ENCODE assay signal across 1 cellular context in the genomic region with DNA sequence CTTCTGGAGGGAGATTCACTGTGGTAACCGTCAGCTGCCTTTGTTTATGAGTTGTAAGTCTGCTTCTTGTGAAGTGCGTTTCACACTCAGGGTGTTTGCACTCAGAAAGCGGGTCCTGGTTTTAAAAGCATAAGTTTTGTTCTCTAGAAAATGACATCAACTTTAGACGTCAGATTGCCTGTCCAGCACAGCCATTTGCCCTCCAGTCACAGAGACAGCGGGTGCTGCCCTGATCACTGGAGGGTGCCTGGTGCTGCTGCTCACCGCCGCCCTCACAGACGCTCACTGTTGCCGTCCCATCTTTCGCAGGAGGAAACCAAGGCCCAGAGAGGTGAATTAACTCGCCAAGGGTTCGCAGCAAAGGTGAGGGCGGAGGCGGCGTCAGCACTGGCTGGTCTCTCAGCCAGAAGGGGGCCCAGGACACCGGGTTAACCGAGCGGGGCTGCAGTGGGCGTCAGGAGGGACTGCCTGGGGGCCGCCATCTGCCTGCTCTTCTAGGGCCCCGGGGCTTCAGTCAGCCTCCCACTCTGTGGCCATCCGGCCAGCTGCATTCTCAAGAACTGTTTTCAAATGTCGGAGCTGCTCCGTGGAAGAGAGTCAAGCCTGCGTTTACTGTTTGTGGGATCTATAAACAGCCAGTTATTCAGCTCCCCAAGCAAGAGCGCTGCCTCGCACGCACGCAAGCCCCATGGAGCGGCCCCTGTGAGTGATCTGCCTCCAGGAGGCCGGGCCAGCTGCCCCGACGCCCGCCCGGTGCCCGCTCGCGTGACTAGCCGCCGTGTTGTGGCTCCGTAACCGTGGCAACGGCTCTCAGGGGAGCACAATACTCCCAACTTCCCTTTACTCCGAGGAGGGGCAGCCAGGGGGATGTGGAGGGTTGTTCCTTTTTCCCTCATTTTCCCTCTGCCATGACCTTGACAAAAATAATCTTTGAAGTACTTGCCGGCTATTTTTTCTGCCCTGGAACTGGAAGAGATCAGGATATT.
A peak's percentile ranks its signal among the peaks of the same experiment; 100 is the strongest.
TF ChIP-seq lines count a peak whose summit lies in the region.

No MANE protein-coding gene starts in this region.

TF ChIP-seq in GM12878, 131 proteins besides CTCF, POLR2A, EP300 and RAD21 (continues in another document):
- TF ChIP-seq, protein P1, sequence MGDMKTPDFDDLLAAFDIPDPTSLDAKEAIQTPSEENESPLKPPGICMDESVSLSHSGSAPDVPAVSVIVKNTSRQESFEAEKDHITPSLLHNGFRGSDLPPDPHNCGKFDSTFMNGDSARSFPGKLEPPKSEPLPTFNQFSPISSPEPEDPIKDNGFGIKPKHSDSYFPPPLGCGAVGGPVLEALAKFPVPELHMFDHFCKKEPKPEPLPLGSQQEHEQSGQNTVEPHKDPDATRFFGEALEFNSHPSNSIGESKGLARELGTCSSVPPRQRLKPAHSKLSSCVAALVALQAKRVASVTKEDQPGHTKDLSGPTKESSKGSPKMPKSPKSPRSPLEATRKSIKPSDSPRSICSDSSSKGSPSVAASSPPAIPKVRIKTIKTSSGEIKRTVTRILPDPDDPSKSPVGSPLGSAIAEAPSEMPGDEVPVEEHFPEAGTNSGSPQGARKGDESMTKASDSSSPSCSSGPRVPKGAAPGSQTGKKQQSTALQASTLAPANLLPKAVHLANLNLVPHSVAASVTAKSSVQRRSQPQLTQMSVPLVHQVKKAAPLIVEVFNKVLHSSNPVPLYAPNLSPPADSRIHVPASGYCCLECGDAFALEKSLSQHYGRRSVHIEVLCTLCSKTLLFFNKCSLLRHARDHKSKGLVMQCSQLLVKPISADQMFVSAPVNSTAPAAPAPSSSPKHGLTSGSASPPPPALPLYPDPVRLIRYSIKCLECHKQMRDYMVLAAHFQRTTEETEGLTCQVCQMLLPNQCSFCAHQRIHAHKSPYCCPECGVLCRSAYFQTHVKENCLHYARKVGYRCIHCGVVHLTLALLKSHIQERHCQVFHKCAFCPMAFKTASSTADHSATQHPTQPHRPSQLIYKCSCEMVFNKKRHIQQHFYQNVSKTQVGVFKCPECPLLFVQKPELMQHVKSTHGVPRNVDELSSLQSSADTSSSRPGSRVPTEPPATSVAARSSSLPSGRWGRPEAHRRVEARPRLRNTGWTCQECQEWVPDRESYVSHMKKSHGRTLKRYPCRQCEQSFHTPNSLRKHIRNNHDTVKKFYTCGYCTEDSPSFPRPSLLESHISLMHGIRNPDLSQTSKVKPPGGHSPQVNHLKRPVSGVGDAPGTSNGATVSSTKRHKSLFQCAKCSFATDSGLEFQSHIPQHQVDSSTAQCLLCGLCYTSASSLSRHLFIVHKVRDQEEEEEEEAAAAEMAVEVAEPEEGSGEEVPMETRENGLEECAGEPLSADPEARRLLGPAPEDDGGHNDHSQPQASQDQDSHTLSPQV (IDR thresholded peaks at IDR 0.05), result 0 out of 2 replicates have a peak, but pooled peaks have one; percentile 10
- no peak for TF ChIP-seq ZNF207 (IDR thresholded peaks at IDR 0.05; ENCODE audit: borderline replicate concordance)
- TF ChIP-seq, protein P2, sequence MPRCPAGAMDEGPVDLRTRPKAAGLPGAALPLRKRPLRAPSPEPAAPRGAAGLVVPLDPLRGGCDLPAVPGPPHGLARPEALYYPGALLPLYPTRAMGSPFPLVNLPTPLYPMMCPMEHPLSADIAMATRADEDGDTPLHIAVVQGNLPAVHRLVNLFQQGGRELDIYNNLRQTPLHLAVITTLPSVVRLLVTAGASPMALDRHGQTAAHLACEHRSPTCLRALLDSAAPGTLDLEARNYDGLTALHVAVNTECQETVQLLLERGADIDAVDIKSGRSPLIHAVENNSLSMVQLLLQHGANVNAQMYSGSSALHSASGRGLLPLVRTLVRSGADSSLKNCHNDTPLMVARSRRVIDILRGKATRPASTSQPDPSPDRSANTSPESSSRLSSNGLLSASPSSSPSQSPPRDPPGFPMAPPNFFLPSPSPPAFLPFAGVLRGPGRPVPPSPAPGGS (IDR thresholded peaks at IDR 0.05; ENCODE audit: borderline replicate concordance, insufficient read depth, low read depth, low read length, poor library complexity, severe bottlenecking), result peak; percentile 92
- TF ChIP-seq NFYA (IDR thresholded peaks at IDR 0.05; ENCODE audit: borderline replicate concordance, low read depth, low read length), result no peak
- no peak for TF ChIP-seq PAX8 (IDR thresholded peaks at IDR 0.05)
- TF ChIP-seq, protein P3, sequence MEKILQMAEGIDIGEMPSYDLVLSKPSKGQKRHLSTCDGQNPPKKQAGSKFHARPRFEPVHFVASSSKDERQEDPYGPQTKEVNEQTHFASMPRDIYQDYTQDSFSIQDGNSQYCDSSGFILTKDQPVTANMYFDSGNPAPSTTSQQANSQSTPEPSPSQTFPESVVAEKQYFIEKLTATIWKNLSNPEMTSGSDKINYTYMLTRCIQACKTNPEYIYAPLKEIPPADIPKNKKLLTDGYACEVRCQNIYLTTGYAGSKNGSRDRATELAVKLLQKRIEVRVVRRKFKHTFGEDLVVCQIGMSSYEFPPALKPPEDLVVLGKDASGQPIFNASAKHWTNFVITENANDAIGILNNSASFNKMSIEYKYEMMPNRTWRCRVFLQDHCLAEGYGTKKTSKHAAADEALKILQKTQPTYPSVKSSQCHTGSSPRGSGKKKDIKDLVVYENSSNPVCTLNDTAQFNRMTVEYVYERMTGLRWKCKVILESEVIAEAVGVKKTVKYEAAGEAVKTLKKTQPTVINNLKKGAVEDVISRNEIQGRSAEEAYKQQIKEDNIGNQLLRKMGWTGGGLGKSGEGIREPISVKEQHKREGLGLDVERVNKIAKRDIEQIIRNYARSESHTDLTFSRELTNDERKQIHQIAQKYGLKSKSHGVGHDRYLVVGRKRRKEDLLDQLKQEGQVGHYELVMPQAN (conservative IDR thresholded peaks at IDR 0.05), result no peak
- peak; percentile 51; the same call in 1 of the 2 replicates for TF ChIP-seq NBN (IDR thresholded peaks at IDR 0.05)
- TF ChIP-seq POLR2AphosphoS2 (IDR thresholded peaks at IDR 0.05; ENCODE audit: low read depth, low read length), result no peak
- peak; percentile 99 to 100 for TF ChIP-seq IKZF2 (IDR thresholded peaks at IDR 0.05)
- peak; percentile 81; the same call in 1 of the 2 replicates for TF ChIP-seq CHD2 (IDR thresholded peaks at IDR 0.05; ENCODE audit: borderline replicate concordance, low read depth, low read length)
- peak; percentile 56 for TF ChIP-seq KLF5 (IDR thresholded peaks at IDR 0.05; ENCODE audit: partially characterized antibody)
- 0 out of 2 replicates have a peak, but pooled peaks have one; percentile 50 for TF ChIP-seq STAT1 (conservative IDR thresholded peaks at IDR 0.05)
- TF ChIP-seq RUNX3 (IDR thresholded peaks at IDR 0.05; ENCODE audit: low read length), result peak; percentile 89
- peak; percentile 75; the same call in 1 of the 2 replicates for TF ChIP-seq NR2F1 (conservative IDR thresholded peaks at IDR 0.05)
- TF ChIP-seq FOXK2 (IDR thresholded peaks at IDR 0.05), result 0 out of 2 replicates have a peak, but pooled peaks have one; percentile 10
- no peak for TF ChIP-seq JUND (IDR thresholded peaks at IDR 0.05; ENCODE audit: low read depth, low read length)
- TF ChIP-seq, protein P4, sequence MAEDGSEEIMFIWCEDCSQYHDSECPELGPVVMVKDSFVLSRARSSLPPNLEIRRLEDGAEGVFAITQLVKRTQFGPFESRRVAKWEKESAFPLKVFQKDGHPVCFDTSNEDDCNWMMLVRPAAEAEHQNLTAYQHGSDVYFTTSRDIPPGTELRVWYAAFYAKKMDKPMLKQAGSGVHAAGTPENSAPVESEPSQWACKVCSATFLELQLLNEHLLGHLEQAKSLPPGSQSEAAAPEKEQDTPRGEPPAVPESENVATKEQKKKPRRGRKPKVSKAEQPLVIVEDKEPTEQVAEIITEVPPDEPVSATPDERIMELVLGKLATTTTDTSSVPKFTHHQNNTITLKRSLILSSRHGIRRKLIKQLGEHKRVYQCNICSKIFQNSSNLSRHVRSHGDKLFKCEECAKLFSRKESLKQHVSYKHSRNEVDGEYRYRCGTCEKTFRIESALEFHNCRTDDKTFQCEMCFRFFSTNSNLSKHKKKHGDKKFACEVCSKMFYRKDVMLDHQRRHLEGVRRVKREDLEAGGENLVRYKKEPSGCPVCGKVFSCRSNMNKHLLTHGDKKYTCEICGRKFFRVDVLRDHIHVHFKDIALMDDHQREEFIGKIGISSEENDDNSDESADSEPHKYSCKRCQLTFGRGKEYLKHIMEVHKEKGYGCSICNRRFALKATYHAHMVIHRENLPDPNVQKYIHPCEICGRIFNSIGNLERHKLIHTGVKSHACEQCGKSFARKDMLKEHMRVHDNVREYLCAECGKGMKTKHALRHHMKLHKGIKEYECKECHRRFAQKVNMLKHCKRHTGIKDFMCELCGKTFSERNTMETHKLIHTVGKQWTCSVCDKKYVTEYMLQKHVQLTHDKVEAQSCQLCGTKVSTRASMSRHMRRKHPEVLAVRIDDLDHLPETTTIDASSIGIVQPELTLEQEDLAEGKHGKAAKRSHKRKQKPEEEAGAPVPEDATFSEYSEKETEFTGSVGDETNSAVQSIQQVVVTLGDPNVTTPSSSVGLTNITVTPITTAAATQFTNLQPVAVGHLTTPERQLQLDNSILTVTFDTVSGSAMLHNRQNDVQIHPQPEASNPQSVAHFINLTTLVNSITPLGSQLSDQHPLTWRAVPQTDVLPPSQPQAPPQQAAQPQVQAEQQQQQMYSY (CRISPR knock-in tag; IDR thresholded peaks at IDR 0.05), result no peak
- TF ChIP-seq TAF1 (IDR thresholded peaks at IDR 0.05; ENCODE audit: borderline replicate concordance, low read depth, low read length), result peak; percentile 42; the same call in 1 of the 2 replicates
- TF ChIP-seq BACH1 (IDR thresholded peaks at IDR 0.05; ENCODE audit: borderline replicate concordance), result peak; percentile 63; the same call in 1 of the 2 replicates
- TF ChIP-seq PML (IDR thresholded peaks at IDR 0.05; ENCODE audit: low read length), result peak; percentile 57; the same call in 1 of the 2 replicates
- TF ChIP-seq MTA2 (IDR thresholded peaks at IDR 0.05; ENCODE audit: low read depth), result peak; percentile 56; the same call in 1 of the 2 replicates
- TF ChIP-seq SIN3A (IDR thresholded peaks at IDR 0.05; ENCODE audit: low read depth, low read length), result peak; percentile 39; the same call in 1 of the 2 replicates
- TF ChIP-seq, protein P5, sequence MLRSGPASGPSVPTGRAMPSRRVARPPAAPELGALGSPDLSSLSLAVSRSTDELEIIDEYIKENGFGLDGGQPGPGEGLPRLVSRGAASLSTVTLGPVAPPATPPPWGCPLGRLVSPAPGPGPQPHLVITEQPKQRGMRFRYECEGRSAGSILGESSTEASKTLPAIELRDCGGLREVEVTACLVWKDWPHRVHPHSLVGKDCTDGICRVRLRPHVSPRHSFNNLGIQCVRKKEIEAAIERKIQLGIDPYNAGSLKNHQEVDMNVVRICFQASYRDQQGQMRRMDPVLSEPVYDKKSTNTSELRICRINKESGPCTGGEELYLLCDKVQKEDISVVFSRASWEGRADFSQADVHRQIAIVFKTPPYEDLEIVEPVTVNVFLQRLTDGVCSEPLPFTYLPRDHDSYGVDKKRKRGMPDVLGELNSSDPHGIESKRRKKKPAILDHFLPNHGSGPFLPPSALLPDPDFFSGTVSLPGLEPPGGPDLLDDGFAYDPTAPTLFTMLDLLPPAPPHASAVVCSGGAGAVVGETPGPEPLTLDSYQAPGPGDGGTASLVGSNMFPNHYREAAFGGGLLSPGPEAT (IDR thresholded peaks at IDR 0.05; ENCODE audit: low read depth), result peak; percentile 97
- peak; percentile 80; the same call in 1 of the 2 replicates for TF ChIP-seq MTA3 (IDR thresholded peaks at IDR 0.05; ENCODE audit: borderline replicate concordance, low read length)
- TF ChIP-seq, protein P6, sequence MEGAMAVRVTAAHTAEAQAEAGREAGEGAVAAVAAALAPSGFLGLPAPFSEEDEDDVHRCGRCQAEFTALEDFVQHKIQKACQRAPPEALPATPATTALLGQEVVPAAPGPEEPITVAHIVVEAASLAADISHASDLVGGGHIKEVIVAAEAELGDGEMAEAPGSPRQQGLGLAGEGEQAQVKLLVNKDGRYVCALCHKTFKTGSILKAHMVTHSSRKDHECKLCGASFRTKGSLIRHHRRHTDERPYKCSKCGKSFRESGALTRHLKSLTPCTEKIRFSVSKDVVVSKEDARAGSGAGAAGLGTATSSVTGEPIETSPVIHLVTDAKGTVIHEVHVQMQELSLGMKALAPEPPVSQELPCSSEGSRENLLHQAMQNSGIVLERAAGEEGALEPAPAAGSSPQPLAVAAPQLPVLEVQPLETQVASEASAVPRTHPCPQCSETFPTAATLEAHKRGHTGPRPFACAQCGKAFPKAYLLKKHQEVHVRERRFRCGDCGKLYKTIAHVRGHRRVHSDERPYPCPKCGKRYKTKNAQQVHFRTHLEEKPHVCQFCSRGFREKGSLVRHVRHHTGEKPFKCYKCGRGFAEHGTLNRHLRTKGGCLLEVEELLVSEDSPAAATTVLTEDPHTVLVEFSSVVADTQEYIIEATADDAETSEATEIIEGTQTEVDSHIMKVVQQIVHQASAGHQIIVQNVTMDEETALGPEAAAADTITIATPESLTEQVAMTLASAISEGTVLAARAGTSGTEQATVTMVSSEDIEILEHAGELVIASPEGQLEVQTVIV (IDR thresholded peaks at IDR 0.05; ENCODE audit: borderline replicate concordance, partially characterized antibody), result no peak
- TF ChIP-seq, protein P7, sequence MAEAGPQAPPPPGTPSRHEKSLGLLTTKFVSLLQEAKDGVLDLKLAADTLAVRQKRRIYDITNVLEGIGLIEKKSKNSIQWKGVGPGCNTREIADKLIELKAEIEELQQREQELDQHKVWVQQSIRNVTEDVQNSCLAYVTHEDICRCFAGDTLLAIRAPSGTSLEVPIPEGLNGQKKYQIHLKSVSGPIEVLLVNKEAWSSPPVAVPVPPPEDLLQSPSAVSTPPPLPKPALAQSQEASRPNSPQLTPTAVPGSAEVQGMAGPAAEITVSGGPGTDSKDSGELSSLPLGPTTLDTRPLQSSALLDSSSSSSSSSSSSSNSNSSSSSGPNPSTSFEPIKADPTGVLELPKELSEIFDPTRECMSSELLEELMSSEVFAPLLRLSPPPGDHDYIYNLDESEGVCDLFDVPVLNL (IDR thresholded peaks at IDR 0.05; ENCODE audit: low read depth, low read length), result no peak
- TF ChIP-seq SPI1 (IDR thresholded peaks at IDR 0.05; ENCODE audit: borderline replicate concordance, insufficient read depth, low read depth, low read length), result peak; percentile 56
- TF ChIP-seq, protein P8, sequence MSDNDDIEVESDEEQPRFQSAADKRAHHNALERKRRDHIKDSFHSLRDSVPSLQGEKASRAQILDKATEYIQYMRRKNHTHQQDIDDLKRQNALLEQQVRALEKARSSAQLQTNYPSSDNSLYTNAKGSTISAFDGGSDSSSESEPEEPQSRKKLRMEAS (IDR thresholded peaks at IDR 0.05; ENCODE audit: low read depth, low read length), result peak; percentile 72; the same call in 1 of the 2 replicates
- TF ChIP-seq GATAD2B (conservative IDR thresholded peaks at IDR 0.05; ENCODE audit: low read depth), result peak; percentile 90
- peak; percentile 93 for TF ChIP-seq CREM (IDR thresholded peaks at IDR 0.05; ENCODE audit: low read depth)
- peak; percentile 40 for TF ChIP-seq RELA (IDR thresholded peaks at IDR 0.05; ENCODE audit: borderline replicate concordance, partially characterized antibody)
- TF ChIP-seq RAD51 (IDR thresholded peaks at IDR 0.05), result 0 out of 2 replicates have a peak, but pooled peaks have one; percentile 0
- 0 out of 4 replicates have a peak, but pooled peaks of 1 of the 2 experiments have one; percentile 1 for TF ChIP-seq SRF (IDR thresholded peaks at IDR 0.05; ENCODE audit: low read depth in 2 of 2, low read length in 2 of 2)
- TF ChIP-seq YY1 (IDR thresholded peaks at IDR 0.05; ENCODE audit: low read depth, low read length), result peak; percentile 73
- no peak for TF ChIP-seq NR2C2 (IDR thresholded peaks at IDR 0.05; ENCODE audit: borderline replicate concordance, control insufficient read depth, insufficient read length, low read depth)
- no peak; the same call in 1 of the 2 replicates for TF ChIP-seq CREB1 (IDR thresholded peaks at IDR 0.05; ENCODE audit: low read depth)
